ENCODE assay signal across 13 cellular contexts in the genomic region with DNA sequence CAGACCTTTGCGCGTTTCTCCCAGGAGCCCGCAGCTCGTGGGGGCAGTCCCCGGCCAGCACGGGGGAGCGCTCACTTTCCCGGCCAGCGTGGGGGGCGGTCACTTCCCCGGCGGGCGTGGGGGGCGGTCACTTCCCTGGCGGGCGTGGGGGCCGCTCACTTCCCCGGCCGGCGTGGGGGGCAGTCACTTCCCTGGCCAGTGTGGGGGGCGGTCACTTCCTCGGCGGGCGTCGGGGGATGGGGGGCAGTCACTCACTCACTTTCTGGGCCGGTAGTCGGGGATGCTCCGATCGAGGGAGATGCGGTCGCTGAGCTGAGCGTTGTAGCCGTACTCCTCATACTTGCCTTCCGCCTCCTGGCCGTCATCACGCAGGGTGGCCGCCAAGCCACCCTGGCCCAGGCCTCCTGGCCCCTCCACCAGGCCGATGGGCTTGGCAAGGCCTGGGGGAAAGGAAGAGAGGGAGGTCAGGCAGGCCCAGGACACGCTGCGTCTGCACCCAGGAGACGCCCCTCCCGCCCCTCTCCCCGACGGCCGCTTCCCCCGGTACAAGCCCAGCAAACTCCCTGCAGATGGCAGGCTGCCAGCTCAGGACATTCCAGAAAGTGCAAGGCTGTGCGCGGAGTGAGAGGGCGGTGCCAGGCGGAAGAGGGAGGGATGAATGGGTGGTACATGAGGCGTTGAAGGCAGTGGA. TPM values are rescaled to one million over a fixed set of nuclear protein-coding genes. Genes with fewer than 3 reads are reported as not detected.
DNase-seq lines count a peak whose midpoint lies in the region; ATAC-seq and TF ChIP-seq lines count a peak whose summit lies in the region.
"Had no signal": no experiment of that assay in that cellular context is flagged by ENCODE, and none has a peak within 500 bp of the region (broad histone marks: within the 10 kb centered on the region; RNA-seq: fewer than 3 reads in every experiment).

No MANE protein-coding gene starts in this region.

- H3K27me3 ChIP-seq in right lobe of liver, result peaks cover 0 to 5% of the 10 kb centered on the region in 2 donors

- intact Hi-C loops in natural killer cell (cut with micrococcal nuclease) (no loop called here), right lobe of liver (cut with DNase I) (no loop called here)

- no peaks in the 10 kb centered on the region for H3K9me3 ChIP-seq in right lobe of liver
- H3K9me3 ChIP-seq: HAP-1 had no signal

- TF ChIP-seq CTCF in natural killer cell (IDR thresholded peaks at IDR 0.05) (no peak), right lobe of liver (IDR thresholded peaks at IDR 0.05) (no peak)

- TF ChIP-seq POLR2A in right lobe of liver (IDR thresholded peaks at IDR 0.05), result no peak

- 4% methylated on average over 10 of the region's 51 CpGs for WGBS in right lobe of liver (ENCODE audit: insufficient coverage, low coverage, low lambda C conversion rate, missing lambda C conversion rate)

- no peaks in the 10 kb centered on the region for H3K4me1 ChIP-seq in right lobe of liver
- H3K4me1 ChIP-seq: HAP-1 had no signal

- no peak for ATAC-seq in natural killer cell treated with Interleukin-12 subunit alpha and Interleukin-12 subunit beta and Interleukin-15 and Interleukin-18, amount 100 ng/mL, for 72 hours
- ATAC-seq in natural killer cell (no peak), right lobe of liver (peak; percentile 43 to 72 (median 52)), GM21723 (IDR thresholded peaks at IDR 0.05; ENCODE audit: unreplicated experiment) (no peak)
- ATAC-seq: CD8-positive, alpha-beta T cell had no signal

- DNase-seq in natural killer cell treated with Interleukin-12 subunit alpha and Interleukin-12 subunit beta and Interleukin-15 and Interleukin-18, amount 100 ng/mL, for 72 hours (ENCODE audit: low spot score), result peak; percentile 48
- DNase-seq in natural killer cell (no peak), cerebellar cortex (ENCODE audit: low spot score) (peak; percentile 59), right lobe of liver (peak in 2 of 3 donors; percentile 58 to 60), G401 (ENCODE audit: low spot score) (no peak)
- no peak for DNase-seq in stimulated activated CD4-positive, alpha-beta T cell treated with anti-CD3 and anti-CD28 coated beads, Interleukin-2, amount 100 ng/mL, for 24 hours
- DNase-seq in activated naive CD8-positive, alpha-beta T cell treated with anti-CD3 and anti-CD28 coated beads for 36 hours, result no peak
- DNase-seq: activated T-cell treated with anti-CD3 and anti-CD28 coated beads, Interleukin-2, amount 50 U/mL, for 1 hour; CD8-positive, alpha-beta T cell; immature natural killer cell; NCI-H2171 treated with DMSO at 0.1 percent for 48 hours had no signal

- H3K4me3 ChIP-seq in right lobe of liver, result no peak overlapping the region
- H3K4me3 ChIP-seq: HAP-1 had no signal

- H3K4me3 Mint-ChIP-seq in natural killer cell treated with Interleukin-12 subunit alpha and Interleukin-12 subunit beta and Interleukin-15 and Interleukin-18, amount 100 ng/mL, for 72 hours, result no peak overlapping the region
- no peak overlapping the region for H3K4me3 Mint-ChIP-seq in natural killer cell
- H3K4me3 Mint-ChIP-seq in activated naive CD8-positive, alpha-beta T cell treated with anti-CD3 and anti-CD28 coated beads for 36 hours, result no peak overlapping the region
- H3K4me3 Mint-ChIP-seq: CD8-positive, alpha-beta T cell had no signal

- H3K36me3 Mint-ChIP-seq in natural killer cell treated with Interleukin-12 subunit alpha and Interleukin-12 subunit beta and Interleukin-15 and Interleukin-18, amount 100 ng/mL, for 72 hours, result no peaks in the 10 kb centered on the region
- H3K36me3 Mint-ChIP-seq in natural killer cell, result no peaks in the 10 kb centered on the region
- no peaks in the 10 kb centered on the region for H3K36me3 Mint-ChIP-seq in activated naive CD8-positive, alpha-beta T cell treated with anti-CD3 and anti-CD28 coated beads for 36 hours
- H3K36me3 Mint-ChIP-seq: CD8-positive, alpha-beta T cell; immature natural killer cell had no signal

- no peak overlapping the region for H3K27ac ChIP-seq in right lobe of liver

- H3K9me3 Mint-ChIP-seq in natural killer cell treated with Interleukin-12 subunit alpha and Interleukin-12 subunit beta and Interleukin-15 and Interleukin-18, amount 100 ng/mL, for 72 hours, result no peaks in the 10 kb centered on the region
- H3K9me3 Mint-ChIP-seq in natural killer cell, result no peaks in the 10 kb centered on the region
- no peaks in the 10 kb centered on the region for H3K9me3 Mint-ChIP-seq in activated naive CD8-positive, alpha-beta T cell treated with anti-CD3 and anti-CD28 coated beads for 36 hours
- H3K9me3 Mint-ChIP-seq: CD8-positive, alpha-beta T cell; immature natural killer cell had no signal

- H3K4me1 Mint-ChIP-seq in natural killer cell treated with Interleukin-12 subunit alpha and Interleukin-12 subunit beta and Interleukin-15 and Interleukin-18, amount 100 ng/mL, for 72 hours (ENCODE audit: low read depth in 2 of 2), result peaks cover 0 to 12% of the 10 kb centered on the region in 2 donors
- H3K4me1 Mint-ChIP-seq in natural killer cell, result peaks cover 4 to 5% of the 10 kb centered on the region in 2 donors
- H3K4me1 Mint-ChIP-seq in activated naive CD8-positive, alpha-beta T cell treated with anti-CD3 and anti-CD28 coated beads for 36 hours, result no peaks in the 10 kb centered on the region

- H3K27me3 Mint-ChIP-seq in natural killer cell treated with Interleukin-12 subunit alpha and Interleukin-12 subunit beta and Interleukin-15 and Interleukin-18, amount 100 ng/mL, for 72 hours, result peaks cover 8 to 15% of the 10 kb centered on the region in 2 donors
- H3K27me3 Mint-ChIP-seq in natural killer cell (ENCODE audit: low read depth in 2 of 2), result peaks cover 8 to 12% of the 10 kb centered on the region in 2 donors
- peaks cover 52% of the 10 kb centered on the region for H3K27me3 Mint-ChIP-seq in activated naive CD8-positive, alpha-beta T cell treated with anti-CD3 and anti-CD28 coated beads for 36 hours

- in situ Hi-C loops in G401 (cut with HindIII; ENCODE audit: low sequenced_read_pairs), result no loop called here

- H3K36me3 ChIP-seq in right lobe of liver, result no peaks in the 10 kb centered on the region
- H3K36me3 ChIP-seq: HAP-1 had no signal

- no peak overlapping the region for H3K27ac Mint-ChIP-seq in natural killer cell treated with Interleukin-12 subunit alpha and Interleukin-12 subunit beta and Interleukin-15 and Interleukin-18, amount 100 ng/mL, for 72 hours
- H3K27ac Mint-ChIP-seq in natural killer cell, result no peak overlapping the region
- H3K27ac Mint-ChIP-seq in activated naive CD8-positive, alpha-beta T cell treated with anti-CD3 and anti-CD28 coated beads for 36 hours, result no peak overlapping the region
- H3K27ac Mint-ChIP-seq: CD8-positive, alpha-beta T cell; immature natural killer cell had no signal

RNA-seq across cellular contexts. Expression of gene GALNT9, which starts 43.3 kb away (rescaled TPM):
- not detected for total RNA-seq in natural killer cell treated with Interleukin-12 subunit alpha and Interleukin-12 subunit beta and Interleukin-15 and Interleukin-18, amount 100 ng/mL, for 72 hours
- not detected for total RNA-seq in natural killer cell
- not detected for total RNA-seq in right lobe of liver
- total RNA-seq in G401 (2014; rRNA removed; shearing (Covaris generic)), result 0.10 TPM in 1 of 2 replicates, not detected in the other
- not detected for total RNA-seq in activated naive CD8-positive, alpha-beta T cell treated with anti-CD3 and anti-CD28 coated beads for 36 hours
- total RNA-seq: CD8-positive, alpha-beta T cell had no signal

Comparison
In these comparisons a context has a peak if more than half of its experiments do, and no peak if none do; other contexts are left out.
1. DNase-seq: peak in natural killer cell treated with Interleukin-12 subunit alpha and Interleukin-12 subunit beta and Interleukin-15 and Interleukin-18, amount 100 ng/mL, for 72 hours (single experiment), cerebellar cortex (single experiment) and right lobe of liver (2 of 3); none in natural killer cell (single experiment), G401 (single experiment), stimulated activated CD4-positive, alpha-beta T cell treated with anti-CD3 and anti-CD28 coated beads, Interleukin-2, amount 100 ng/mL, for 24 hours (0 of 2) and activated naive CD8-positive, alpha-beta T cell treated with anti-CD3 and anti-CD28 coated beads for 36 hours (single experiment).
2. ATAC-seq: peak in right lobe of liver (4 of 4); none in natural killer cell treated with Interleukin-12 subunit alpha and Interleukin-12 subunit beta and Interleukin-15 and Interleukin-18, amount 100 ng/mL, for 72 hours (0 of 2), natural killer cell (0 of 3) and GM21723 (single experiment).